8 cellular contexts compared by ENCODE assay signal in genomic region chr1:6246497-6247295, GRCh38.
DNase-seq lines count a peak whose midpoint lies in the region; ATAC-seq lines count a peak whose summit lies in the region.

No MANE protein-coding gene starts in this region.

- H3K27me3 Mint-ChIP-seq in effector memory CD8-positive, alpha-beta T cell = peaks cover 49 to 73% of the 10 kb centered on the region in 2 donors
- peaks cover 34% of the 10 kb centered on the region for H3K27me3 Mint-ChIP-seq in memory B cell

- H3K9me3 Mint-ChIP-seq in effector memory CD8-positive, alpha-beta T cell = no peaks in the 10 kb centered on the region
- no peaks in the 10 kb centered on the region for H3K9me3 Mint-ChIP-seq in memory B cell

- H3K27ac Mint-ChIP-seq in effector memory CD8-positive, alpha-beta T cell = no peak overlapping the region
- peak overlapping the region; percentile 60 for H3K27ac Mint-ChIP-seq in memory B cell

- ATAC-seq in HG02885 (IDR thresholded peaks at IDR 0.05; ENCODE audit: poor library complexity, unreplicated experiment) = peak; percentile 44
- ATAC-seq in effector memory CD8-positive, alpha-beta T cell (replicated peaks) = peak; percentile 71
- ATAC-seq in memory B cell (ENCODE audit: low read depth) = peak; percentile 73
- no peak for ATAC-seq in HG03175 (IDR thresholded peaks at IDR 0.05; ENCODE audit: unreplicated experiment)

- peaks cover 7 to 12% of the 10 kb centered on the region in 2 donors for H3K4me1 Mint-ChIP-seq in effector memory CD8-positive, alpha-beta T cell (ENCODE audit: low read depth in 2 of 2)
- H3K4me1 Mint-ChIP-seq in memory B cell = peaks cover 4% of the 10 kb centered on the region

- DNase-seq in COLO829 (ENCODE audit: low spot score) (peak; percentile 58), NCI-H774 (lab: John Stamatoyannopoulos, UW) (peak; percentile 31), memory B cell (ENCODE audit: low spot score in 2 of 2) (peak; percentile 74 to 79)
- DNase-seq in activated CD8-positive, alpha-beta memory T cell treated with anti-CD3 and anti-CD28 coated beads for 1 hour (ENCODE audit: extremely low read depth in 1 of 2, low read depth in 1 of 2) = peak; percentile 50 to 70
- peak; percentile 73 to 77 (median 76) for DNase-seq in effector memory CD8-positive, alpha-beta T cell
- DNase-seq in stimulated activated CD8-positive, alpha-beta memory T cell treated with anti-CD3 and anti-CD28 coated beads, Interleukin-15, amount 100 ng/mL, for 24 hours (ENCODE audit: low read depth) = peak; percentile 65

- H3K36me3 Mint-ChIP-seq in effector memory CD8-positive, alpha-beta T cell (ENCODE audit: insufficient read depth) = peaks cover 14% of the 10 kb centered on the region
- H3K36me3 Mint-ChIP-seq in memory B cell = no peaks in the 10 kb centered on the region

- H3K4me3 Mint-ChIP-seq in effector memory CD8-positive, alpha-beta T cell = peak overlapping the region; percentile 73 to 76
- H3K4me3 Mint-ChIP-seq in memory B cell = peak overlapping the region; percentile 57
